ENCODE assay signal across 14 cellular contexts in the genomic region with DNA sequence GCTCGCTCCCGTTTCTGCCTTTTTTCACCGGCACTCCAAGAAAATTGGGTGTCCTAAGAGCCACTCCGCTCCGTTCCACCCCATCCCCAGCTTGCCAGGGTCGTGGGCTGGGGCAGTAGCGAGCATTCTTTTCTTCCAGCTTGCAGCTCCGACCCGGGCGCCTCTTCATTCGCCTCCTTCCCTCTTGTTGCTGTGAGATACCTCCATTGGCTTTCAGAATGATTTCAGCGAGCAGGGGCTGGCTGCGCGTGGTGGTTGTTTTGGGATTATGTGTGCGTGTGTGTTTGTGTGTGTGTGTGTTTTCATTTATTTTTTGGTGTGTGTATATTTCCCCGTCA. TPM values are rescaled to one million over a fixed set of nuclear protein-coding genes. Genes with fewer than 3 reads are reported as not detected.
A peak's percentile ranks its signal among the peaks of the same experiment; 100 is the strongest.
DNase-seq lines count a peak whose midpoint lies in the region; ATAC-seq, FAIRE-seq and TF ChIP-seq lines count a peak whose summit lies in the region.
"Had no signal": no experiment of that assay in that cellular context is flagged by ENCODE, and none has a peak within 500 bp of the region (broad histone marks: within the 10 kb centered on the region; RNA-seq: fewer than 3 reads in every experiment).

No MANE protein-coding gene starts in this region.

- no peaks in the 10 kb centered on the region for H3K36me3 Mint-ChIP-seq in activated naive CD8-positive, alpha-beta T cell
- H3K36me3 Mint-ChIP-seq in activated naive CD8-positive, alpha-beta T cell treated with anti-CD3 and anti-CD28 coated beads, Interleukin-2, amount 50 U/mL, for 24 hours (ENCODE audit: low read depth): no peaks in the 10 kb centered on the region
- H3K36me3 Mint-ChIP-seq in type B pancreatic cell: peaks cover 16% of the 10 kb centered on the region

- intact Hi-C loops in Panc1 (cut with micrococcal nuclease; ENCODE audit: unreplicated experiment): no loop called here
- intact Hi-C loops in left colon (cut with DNase I, micrococcal nuclease): no loop called here

- no peaks in the 10 kb centered on the region for H3K9me3 ChIP-seq in Panc1 (ENCODE audit: control insufficient read depth, insufficient read depth, low read depth, low read length)
- H3K9me3 ChIP-seq in gastroesophageal sphincter: no peaks in the 10 kb centered on the region

- H3K27me3 ChIP-seq in Panc1 (ENCODE audit: control insufficient read depth, insufficient read depth, low read length): peaks cover 2% of the 10 kb centered on the region; the same call in 1 of the 2 replicates
- peaks cover 100% of the 10 kb centered on the region for H3K27me3 ChIP-seq in gastroesophageal sphincter

- BruUV-seq in Panc1 (replicated peaks; lab: Mats Ljungman, UMichigan): no TSS peak

- H3K4me3 ChIP-seq in Panc1 (ENCODE audit: low read depth in 2 of 2, low read length in 2 of 2): peak overlapping the region; percentile 51 to 63; a peak in 3 of 4 replicates
- H3K4me3 ChIP-seq in gastroesophageal sphincter: no peak overlapping the region

- peaks cover 44% of the 10 kb centered on the region for H3K27me3 Mint-ChIP-seq in activated naive CD8-positive, alpha-beta T cell
- peaks cover 86% of the 10 kb centered on the region for H3K27me3 Mint-ChIP-seq in activated naive CD8-positive, alpha-beta T cell treated with anti-CD3 and anti-CD28 coated beads, Interleukin-2, amount 50 U/mL, for 24 hours
- peaks cover 93% of the 10 kb centered on the region for H3K27me3 Mint-ChIP-seq in type B pancreatic cell

- POLR2A ChIA-PET in Panc1 (lab: Charles Lee): no interaction called here

- no peak overlapping the region for H3K27ac Mint-ChIP-seq in activated naive CD8-positive, alpha-beta T cell
- no peak overlapping the region for H3K27ac Mint-ChIP-seq in activated naive CD8-positive, alpha-beta T cell treated with anti-CD3 and anti-CD28 coated beads, Interleukin-2, amount 50 U/mL, for 24 hours
- peak overlapping the region; percentile 83 for H3K27ac Mint-ChIP-seq in type B pancreatic cell

- H3K4me3 Mint-ChIP-seq in activated naive CD8-positive, alpha-beta T cell: peak overlapping the region; percentile 34
- H3K4me3 Mint-ChIP-seq in activated naive CD8-positive, alpha-beta T cell treated with anti-CD3 and anti-CD28 coated beads, Interleukin-2, amount 50 U/mL, for 24 hours: no peak overlapping the region
- H3K4me3 Mint-ChIP-seq in type B pancreatic cell: peak overlapping the region; percentile 88

- no peak for DNase-seq in activated naive CD8-positive, alpha-beta T cell treated with anti-CD3 and anti-CD28 coated beads, Interleukin-2, amount 50 U/mL, for 24 hours
- DNase-seq in Panc1 (ENCODE audit: low read depth, low spot score) (no peak), left colon (no peak), type B pancreatic cell (ENCODE audit: extremely low spot score, unreplicated experiment) (no peak), D721Med (ENCODE audit: insufficient read length, low spot score) (no peak)
- DNase-seq: activated CD8-positive, alpha-beta memory T cell treated with anti-CD3 and anti-CD28 coated beads, Interleukin-2, amount 50 U/mL, for 48 hours; erythroblast; NCI-H1417 treated with DMSO at 0.1 percent for 48 hours had no signal

- no peak overlapping the region for H3K27ac ChIP-seq in Panc1 (ENCODE audit: low read length)
- H3K27ac ChIP-seq in gastroesophageal sphincter: no peak overlapping the region
- H3K27ac ChIP-seq: C4-2B had no signal

- in situ Hi-C loops in Panc1 (cut with HindIII; ENCODE audit: low pct_unique_long_range_greater_than_20kb, low sequenced_read_pairs): no loop called here

- WGBS in gastroesophageal sphincter (ENCODE audit: low coverage in 1 of 2), 2 donors: 12 to 29% methylated on average over 3 to 13 of the region's 16 CpGs

- TF ChIP-seq EP300 in gastroesophageal sphincter (IDR thresholded peaks at IDR 0.05): no peak

- CTCF ChIA-PET in Panc1 (lab: Charles Lee): interaction anchor here (0.7 kb wide), 1 partner anchor 396 kb away, joined by 6 read pairs; no protein-coding TSS in a partner anchor

- TF ChIP-seq CTCF in Panc1 (IDR thresholded peaks at IDR 0.05) (no peak), type B pancreatic cell (conservative IDR thresholded peaks at IDR 0.05) (no peak), gastroesophageal sphincter (IDR thresholded peaks at IDR 0.05) (no peak), D721Med (IDR thresholded peaks at IDR 0.05; ENCODE audit: insufficient read depth, missing control alignments) (no peak)

- TF ChIP-seq POLR2A in gastroesophageal sphincter (IDR thresholded peaks at IDR 0.05): no peak

- FAIRE-seq in D721Med (lab: Jason Lieb, UNC): no peak
- FAIRE-seq: bronchial epithelial cell had no signal

- H3K9me3 Mint-ChIP-seq in activated naive CD8-positive, alpha-beta T cell (ENCODE audit: low read depth): no peaks in the 10 kb centered on the region
- no peaks in the 10 kb centered on the region for H3K9me3 Mint-ChIP-seq in activated naive CD8-positive, alpha-beta T cell treated with anti-CD3 and anti-CD28 coated beads, Interleukin-2, amount 50 U/mL, for 24 hours
- no peaks in the 10 kb centered on the region for H3K9me3 Mint-ChIP-seq in type B pancreatic cell

- peaks cover 23% of the 10 kb centered on the region for H3K4me1 Mint-ChIP-seq in activated naive CD8-positive, alpha-beta T cell (ENCODE audit: low read depth)
- H3K4me1 Mint-ChIP-seq in activated naive CD8-positive, alpha-beta T cell treated with anti-CD3 and anti-CD28 coated beads, Interleukin-2, amount 50 U/mL, for 24 hours: peaks cover 12% of the 10 kb centered on the region
- peaks cover 32% of the 10 kb centered on the region for H3K4me1 Mint-ChIP-seq in type B pancreatic cell (ENCODE audit: unreplicated experiment)

- ATAC-seq in activated naive CD8-positive, alpha-beta T cell treated with anti-CD3 and anti-CD28 coated beads, Interleukin-2, amount 50 U/mL, for 24 hours: no peak
- ATAC-seq in Panc1: no peak
- peak; percentile 2 for ATAC-seq in left colon
- ATAC-seq in HG03460 (IDR thresholded peaks at IDR 0.05; ENCODE audit: unreplicated experiment): no peak
- ATAC-seq in gastroesophageal sphincter: no peak

- H3K36me3 ChIP-seq in Panc1 (ENCODE audit: control insufficient read depth, insufficient read depth, low read length) (no peaks in the 10 kb centered on the region), gastroesophageal sphincter (no peaks in the 10 kb centered on the region)

- H3K4me1 ChIP-seq in Panc1 (ENCODE audit: control insufficient read depth, insufficient read depth, low read length): peaks cover 3% of the 10 kb centered on the region; the same call in 1 of the 2 replicates
- peaks cover 0 to 59% (median 17%) of the 10 kb centered on the region in 3 donors for H3K4me1 ChIP-seq in gastroesophageal sphincter

RNA-seq across cellular contexts. Expression of a gene that starts 1.2 kb away (rescaled TPM):
- 1.8 TPM for total RNA-seq in Panc1 (2021; ENCODE audit: unreplicated experiment)
- 0.56 TPM for polyA plus RNA-seq in Panc1 (2012; ENCODE audit: insufficient read length)
- total RNA-seq in left colon: 1 to 10 TPM; 3.8 to 9.5 TPM
- total RNA-seq in type B pancreatic cell (ENCODE audit: low replicate concordance): 25.4 TPM in 1 of 2 replicates, not detected in the other
- total RNA-seq in gastroesophageal sphincter: 1 to 10 TPM; 1.8 to 2.7 (median 2.2) TPM
- total RNA-seq: bronchial epithelial cell, myocyte had no signal

RNA-seq across cellular contexts. Expression of a gene that starts 6.9 kb away (rescaled TPM):
- total RNA-seq in Panc1 (2021; ENCODE audit: unreplicated experiment) (1.4 TPM), left colon (1 to 10 TPM; 3.8 to 9.7 TPM), type B pancreatic cell (ENCODE audit: low replicate concordance) (37.0 TPM in 1 of 2 replicates, not detected in the other), gastroesophageal sphincter (1 to 10 TPM in 2 of 4 donors, under 1 TPM in 1, not detected in 1; 0.69 to 3.6 (median 1.3) TPM)
- polyA plus RNA-seq in Panc1 (2012; ENCODE audit: insufficient read length): 0.82 TPM
- total RNA-seq: bronchial epithelial cell, myocyte had no signal

RNA-seq across cellular contexts. Expression of a gene that starts 28.8 kb away (rescaled TPM):
- not detected for total RNA-seq in Panc1 (2021; ENCODE audit: unreplicated experiment)
- polyA plus RNA-seq in Panc1 (2012; ENCODE audit: insufficient read length): not detected
- total RNA-seq in left colon: 1 to 10 TPM; 6.2 to 9.8 TPM
- total RNA-seq in type B pancreatic cell (ENCODE audit: low replicate concordance): 2.8 TPM in 1 of 2 replicates, not detected in the other
- total RNA-seq in gastroesophageal sphincter: 1 to 10 TPM; 2.3 to 6.9 (median 3.4) TPM
- total RNA-seq: bronchial epithelial cell had no signal

RNA-seq across cellular contexts. Expression of a gene that starts 30.2 kb away (rescaled TPM):
- total RNA-seq in Panc1 (2021; ENCODE audit: unreplicated experiment) (0.18 TPM), left colon (1 to 10 TPM; 3.5 to 6.9 TPM), type B pancreatic cell (ENCODE audit: low replicate concordance) (7.7 TPM in 1 of 2 replicates, not detected in the other), gastroesophageal sphincter (under 1 TPM in 3 of 4 donors, not detected in 1; 0.13 to 0.54 (median 0.32) TPM)
- 0.55 TPM for polyA plus RNA-seq in Panc1 (2012; ENCODE audit: insufficient read length)
- total RNA-seq: bronchial epithelial cell, myocyte had no signal

RNA-seq across cellular contexts. Expression of a gene that starts 35.8 kb away (rescaled TPM):
- total RNA-seq in Panc1 (2021; ENCODE audit: unreplicated experiment): 0.15 TPM
- polyA plus RNA-seq in Panc1 (2012; ENCODE audit: insufficient read length): 0.19 TPM
- total RNA-seq in left colon: 1 to 10 TPM; 1.4 to 5.8 TPM
- 0.19 and 1.5 TPM in 2 replicates for total RNA-seq in type B pancreatic cell (ENCODE audit: low replicate concordance)
- 1 to 10 TPM in 2 of 4 donors, under 1 TPM in 2; 0.47 to 2.9 (median 1.2) TPM for total RNA-seq in gastroesophageal sphincter
- total RNA-seq: bronchial epithelial cell had no signal

Comparison
In these comparisons a context has a peak if more than half of its experiments do, and no peak if none do; other contexts are left out.
1. H3K4me3 ChIP-seq: peak in Panc1 (2 of 2); none in gastroesophageal sphincter (0 of 2).